ENCODE assay signal across 27 cellular contexts in genomic region chr10:28685717-28686116, GRCh38. TPM values are rescaled to one million over a fixed set of nuclear protein-coding genes. Genes with fewer than 3 reads are reported as not detected.
DNase-seq lines count a peak whose midpoint lies in the region; FAIRE-seq and TF ChIP-seq lines count a peak whose summit lies in the region.
"Had no signal": no experiment of that assay in that cellular context is flagged by ENCODE, and none has a peak within 500 bp of the region (broad histone marks: within the 10 kb centered on the region; RNA-seq: fewer than 3 reads in every experiment).

No MANE protein-coding gene starts in this region.

- peaks cover 27% of the 10 kb centered on the region for H3K79me2 ChIP-seq in mesendoderm (ENCODE audit: control insufficient read depth, insufficient read depth, low read length)
- H3K79me2 ChIP-seq: parathyroid adenoma had no signal

- H3K4me1 ChIP-seq in HEK293 (ENCODE audit: control insufficient read depth, insufficient read depth, low read length), result peaks cover 30% of the 10 kb centered on the region
- H3K4me1 ChIP-seq in mesendoderm (ENCODE audit: control insufficient read depth, low read depth, low read length), result peaks cover 20% of the 10 kb centered on the region
- H3K4me1 ChIP-seq: parathyroid adenoma had no signal

- no peak for TF ChIP-seq CTCF in HEK293 (tag by site-specific recombination; IDR thresholded peaks at IDR 0.05)

- no peak overlapping the region for H4K5ac ChIP-seq in mesendoderm (ENCODE audit: low read length)

- H3K56ac ChIP-seq in mesendoderm (ENCODE audit: low read length), result no peak overlapping the region

- DNase-seq in DMS114 treated with DMSO at 0.1 percent for 48 hours (lab: John Stamatoyannopoulos, UW; ENCODE audit: unreplicated experiment) (peak; percentile 28), mesendoderm (peak; percentile 88), NCI-H1436 (lab: John Stamatoyannopoulos, UW) (no peak), SHP77 treated with DMSO at 0.1 percent for 48 hours (lab: John Stamatoyannopoulos, UW) (no peak), mucosa of gallbladder (ENCODE audit: low spot score) (no peak), NCI-H1694 treated with DMSO at 0.1 percent for 48 hours (lab: John Stamatoyannopoulos, UW) (no peak)
- DNase-seq: activated CD4-positive, alpha-beta memory T cell treated with anti-CD3 and anti-CD28 coated beads, Interleukin-2, amount 10 ng/mL, durations not matched to agents 7 days and 5 days; activated CD4-positive, alpha-beta T cell treated with anti-CD3 and anti-CD28 coated beads for 1 hour; activated CD8-positive, alpha-beta memory T cell treated with anti-CD3 and anti-CD28 coated beads, Interleukin-2, amount 50 U/mL, for 4 hours; amniotic stem cell; brain microvascular endothelial cell; DMS153; hypothalamus; Kasumi-1; mammary epithelial cell; NCI-H146; NCI-H526; retina; Right ventricle myocardium superior; stimulated activated CD8-positive, alpha-beta memory T cell treated with anti-CD3 and anti-CD28 coated beads, Interleukin-4, amount 100 ng/mL, for 48 hours; stomach had no signal

- FAIRE-seq in TTC549 (lab: Jason Lieb, UNC), result peak; percentile 97
- FAIRE-seq: endothelial cell of umbilical vein, H54 had no signal

- H4K8ac ChIP-seq in mesendoderm (ENCODE audit: low read depth, low read length), result no peak overlapping the region

- peak overlapping the region; percentile 51 for H3K18ac ChIP-seq in mesendoderm (ENCODE audit: low read length)

- no peaks in the 10 kb centered on the region for H3K79me1 ChIP-seq in mesendoderm (ENCODE audit: low read length)

- H2BK15ac ChIP-seq in mesendoderm (replicated peaks; ENCODE audit: low read depth), result no peak overlapping the region

- H3K23ac ChIP-seq in mesendoderm (ENCODE audit: low read length), result no peak overlapping the region

- CTCF ChIA-PET in HEK293 (lab: Yijun Ruan, JAX), result interaction anchor here (0.6 to 1.0 kb wide), 2 partner anchors 13 to 554 kb away, joined by 3 to 4 read pairs; no protein-coding TSS in a partner anchor

- no peaks in the 10 kb centered on the region for H3K9me3 ChIP-seq in HEK293 (ENCODE audit: control insufficient read depth, insufficient read depth, low read depth, low read length)
- H3K9me3 ChIP-seq: BLaER1, stomach had no signal

- no CpG with 5 or more reads among the region's 5 CpGs for WGBS in mesendoderm (ENCODE audit: extremely low coverage, insufficient coverage, low lambda C conversion rate)

- POLR2A ChIA-PET in HEK293 (lab: Yijun Ruan, JAX), result interaction anchor here (0.6 kb wide), 1 partner anchor 1525 kb away, joined by 3 read pairs; no protein-coding TSS in a partner anchor

- H3K4ac ChIP-seq in mesendoderm (ENCODE audit: low read depth, low read length), result no peak overlapping the region

- H3K36me3 ChIP-seq in HEK293 (ENCODE audit: control insufficient read depth in 2 of 2, insufficient read depth in 1 of 2, low read length in 2 of 2) (peaks cover 15 to 33% of the 10 kb centered on the region in 2 experiments; a peak in 2 of 3 replicates), mesendoderm (ENCODE audit: control insufficient read depth, insufficient read depth, low read length) (peaks cover 11% of the 10 kb centered on the region)
- H3K36me3 ChIP-seq: stomach had no signal

- no peak overlapping the region for H2BK5ac ChIP-seq in mesendoderm (ENCODE audit: low read length)

- H3K27ac ChIP-seq in HEK293 (ENCODE audit: extremely low read depth, low read depth, low read length) (no peak overlapping the region; the same call in 1 of the 2 replicates), mesendoderm (ENCODE audit: low read depth, low read length) (peak overlapping the region; percentile 2)
- H3K27ac ChIP-seq: brain microvascular endothelial cell, parathyroid adenoma, stomach had no signal

- no peak overlapping the region for H3K9ac ChIP-seq in mesendoderm (ENCODE audit: low read length)
- H3K9ac ChIP-seq: BLaER1, parathyroid adenoma had no signal

- H2BK120ac ChIP-seq in mesendoderm (ENCODE audit: low read depth, low read length), result no peak overlapping the region

- no peak overlapping the region for H2AK5ac ChIP-seq in mesendoderm (ENCODE audit: low read length)

- H3K4me2 ChIP-seq in mesendoderm (ENCODE audit: low read length), result no peak overlapping the region

- no peaks in the 10 kb centered on the region for H3K27me3 ChIP-seq in mesendoderm (ENCODE audit: insufficient read depth, low read length, poor library complexity)
- H3K27me3 ChIP-seq: BLaER1, brain microvascular endothelial cell, stomach had no signal

- no peak overlapping the region for H3K4me3 ChIP-seq in HEK293 (ENCODE audit: low read depth, low read length)
- no peak overlapping the region for H3K4me3 ChIP-seq in mesendoderm (ENCODE audit: low read length)
- H3K4me3 ChIP-seq: BLaER1, stomach had no signal

TF ChIP-seq in HEK293, 187 proteins besides CTCF, POLR2A, EP300 and RAD21:
- peak; percentile 65 for TF ChIP-seq PRDM6 (tag by site-specific recombination; IDR thresholded peaks at IDR 0.05)
- TF ChIP-seq ELK4 (IDR thresholded peaks at IDR 0.05; ENCODE audit: borderline replicate concordance, low read depth, low read length), result no peak
- TF ChIP-seq FEZF1 (tag by site-specific recombination; IDR thresholded peaks at IDR 0.05), result peak; percentile 48
- TF ChIP-seq TCF7L2 (IDR thresholded peaks at IDR 0.05; ENCODE audit: borderline replicate concordance, low read depth, low read length), result peak; percentile 30; the same call in 1 of the 2 replicates
- TF ChIP-seq ZNF169 (tag by site-specific recombination; IDR thresholded peaks at IDR 0.05), result no peak
- no peak for TF ChIP-seq ZNF510 (tag by site-specific recombination; IDR thresholded peaks at IDR 0.05; ENCODE audit: insufficient replicate concordance)
- TF ChIP-seq ZNF335 (tag by site-specific recombination; conservative IDR thresholded peaks at IDR 0.05), result peak; percentile 10; the same call in 1 of the 2 replicates
- TF ChIP-seq ZXDB (tag by site-specific recombination; IDR thresholded peaks at IDR 0.05), result no peak
- no peak for TF ChIP-seq SETDB1 (IDR thresholded peaks at IDR 0.05; ENCODE audit: insufficient read length, low read length)
- TF ChIP-seq WT1 (tag by site-specific recombination; IDR thresholded peaks at IDR 0.05), result no peak
- TF ChIP-seq ZNF707 (tag by site-specific recombination; IDR thresholded peaks at IDR 0.05), result no peak
- TF ChIP-seq SP7 (tag by site-specific recombination; IDR thresholded peaks at IDR 0.05), result peak; percentile 81
- TF ChIP-seq MEIS1 (CRISPR knock-in tag; IDR thresholded peaks at IDR 0.05; ENCODE audit: borderline replicate concordance), result no peak
- no peak for TF ChIP-seq ZNF488 (tag by site-specific recombination; IDR thresholded peaks at IDR 0.05)
- TF ChIP-seq GFI1B (tag by site-specific recombination; IDR thresholded peaks at IDR 0.05), result 0 out of 2 replicates have a peak, but pooled peaks have one; percentile 33
- TF ChIP-seq ZBTB21 (tag by site-specific recombination; IDR thresholded peaks at IDR 0.05), result no peak

RNA-seq across cellular contexts. Expression of gene BAMBI, which starts 8.4 kb away (rescaled TPM):
- polyA plus RNA-seq in mesendoderm (2013, experiment 1 of 2), result 43.7 TPM
- 40.0 TPM for polyA plus RNA-seq in mesendoderm (2013, experiment 2 of 2)
- total RNA-seq in mucosa of gallbladder, result 19.4 TPM

Comparison
In these comparisons a context has a peak if more than half of its experiments do, and no peak if none do; other contexts are left out.
1. DNase-seq: peak in DMS114 treated with DMSO at 0.1 percent for 48 hours (single experiment) and mesendoderm (single experiment); none in NCI-H1436 (single experiment), SHP77 treated with DMSO at 0.1 percent for 48 hours (single experiment), mucosa of gallbladder (single experiment) and NCI-H1694 treated with DMSO at 0.1 percent for 48 hours (single experiment).